ENCODE assay signal across 1 cellular context in the genomic region with DNA sequence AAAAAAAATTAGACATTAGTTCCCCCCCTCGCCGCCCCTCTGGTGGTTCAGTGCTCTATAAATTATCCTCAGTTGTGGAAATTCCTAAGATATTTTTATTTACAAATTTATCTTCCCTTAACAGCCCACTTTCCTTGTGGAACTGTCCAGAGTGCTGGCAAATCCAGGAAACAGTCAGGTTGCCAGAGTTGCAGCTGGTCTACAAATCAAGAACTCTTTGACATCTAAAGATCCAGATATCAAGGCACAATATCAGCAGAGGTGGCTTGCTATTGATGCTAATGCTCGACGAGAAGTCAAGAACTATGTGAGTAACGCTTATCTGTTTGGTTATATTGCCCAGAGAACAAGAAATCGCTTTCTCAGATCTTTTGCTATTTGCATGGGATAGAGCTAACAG.
TF ChIP-seq lines count a peak whose summit lies in the region.

No MANE protein-coding gene starts in this region.

TF ChIP-seq in GM12878, 131 proteins besides CTCF, POLR2A, EP300 and RAD21:
- TF ChIP-seq, protein P1, sequence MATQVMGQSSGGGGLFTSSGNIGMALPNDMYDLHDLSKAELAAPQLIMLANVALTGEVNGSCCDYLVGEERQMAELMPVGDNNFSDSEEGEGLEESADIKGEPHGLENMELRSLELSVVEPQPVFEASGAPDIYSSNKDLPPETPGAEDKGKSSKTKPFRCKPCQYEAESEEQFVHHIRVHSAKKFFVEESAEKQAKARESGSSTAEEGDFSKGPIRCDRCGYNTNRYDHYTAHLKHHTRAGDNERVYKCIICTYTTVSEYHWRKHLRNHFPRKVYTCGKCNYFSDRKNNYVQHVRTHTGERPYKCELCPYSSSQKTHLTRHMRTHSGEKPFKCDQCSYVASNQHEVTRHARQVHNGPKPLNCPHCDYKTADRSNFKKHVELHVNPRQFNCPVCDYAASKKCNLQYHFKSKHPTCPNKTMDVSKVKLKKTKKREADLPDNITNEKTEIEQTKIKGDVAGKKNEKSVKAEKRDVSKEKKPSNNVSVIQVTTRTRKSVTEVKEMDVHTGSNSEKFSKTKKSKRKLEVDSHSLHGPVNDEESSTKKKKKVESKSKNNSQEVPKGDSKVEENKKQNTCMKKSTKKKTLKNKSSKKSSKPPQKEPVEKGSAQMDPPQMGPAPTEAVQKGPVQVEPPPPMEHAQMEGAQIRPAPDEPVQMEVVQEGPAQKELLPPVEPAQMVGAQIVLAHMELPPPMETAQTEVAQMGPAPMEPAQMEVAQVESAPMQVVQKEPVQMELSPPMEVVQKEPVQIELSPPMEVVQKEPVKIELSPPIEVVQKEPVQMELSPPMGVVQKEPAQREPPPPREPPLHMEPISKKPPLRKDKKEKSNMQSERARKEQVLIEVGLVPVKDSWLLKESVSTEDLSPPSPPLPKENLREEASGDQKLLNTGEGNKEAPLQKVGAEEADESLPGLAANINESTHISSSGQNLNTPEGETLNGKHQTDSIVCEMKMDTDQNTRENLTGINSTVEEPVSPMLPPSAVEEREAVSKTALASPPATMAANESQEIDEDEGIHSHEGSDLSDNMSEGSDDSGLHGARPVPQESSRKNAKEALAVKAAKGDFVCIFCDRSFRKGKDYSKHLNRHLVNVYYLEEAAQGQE (IDR thresholded peaks at IDR 0.05; ENCODE audit: low read depth, low read length): peak; percentile 80
- TF ChIP-seq, protein P2, sequence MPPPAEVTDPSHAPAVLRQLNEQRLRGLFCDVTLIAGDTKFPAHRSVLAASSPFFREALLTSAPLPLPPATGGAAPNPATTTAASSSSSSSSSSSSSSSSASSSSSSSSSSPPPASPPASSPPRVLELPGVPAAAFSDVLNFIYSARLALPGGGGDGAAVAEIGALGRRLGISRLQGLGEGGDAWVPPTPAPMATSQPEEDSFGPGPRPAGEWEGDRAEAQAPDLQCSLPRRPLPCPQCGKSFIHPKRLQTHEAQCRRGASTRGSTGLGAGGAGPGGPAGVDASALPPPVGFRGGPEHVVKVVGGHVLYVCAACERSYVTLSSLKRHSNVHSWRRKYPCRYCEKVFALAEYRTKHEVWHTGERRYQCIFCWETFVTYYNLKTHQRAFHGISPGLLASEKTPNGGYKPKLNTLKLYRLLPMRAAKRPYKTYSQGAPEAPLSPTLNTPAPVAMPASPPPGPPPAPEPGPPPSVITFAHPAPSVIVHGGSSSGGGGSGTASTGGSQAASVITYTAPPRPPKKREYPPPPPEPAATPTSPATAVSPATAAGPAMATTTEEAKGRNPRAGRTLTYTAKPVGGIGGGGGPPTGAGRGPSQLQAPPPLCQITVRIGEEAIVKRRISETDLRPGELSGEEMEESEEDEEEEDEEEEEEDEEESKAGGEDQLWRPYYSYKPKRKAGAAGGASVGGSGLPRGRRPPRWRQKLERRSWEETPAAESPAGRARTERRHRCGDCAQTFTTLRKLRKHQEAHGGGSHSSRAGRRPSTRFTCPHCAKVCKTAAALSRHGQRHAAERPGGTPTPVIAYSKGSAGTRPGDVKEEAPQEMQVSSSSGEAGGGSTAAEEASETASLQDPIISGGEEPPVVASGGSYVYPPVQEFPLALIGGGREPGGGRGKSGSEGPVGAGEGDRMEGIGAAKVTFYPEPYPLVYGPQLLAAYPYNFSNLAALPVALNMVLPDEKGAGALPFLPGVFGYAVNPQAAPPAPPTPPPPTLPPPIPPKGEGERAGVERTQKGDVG (CRISPR knock-in tag; IDR thresholded peaks at IDR 0.05): no peak
- peak; percentile 61; the same call in 1 of the 2 replicates for TF ChIP-seq POLR2AphosphoS5 (IDR thresholded peaks at IDR 0.05; ENCODE audit: low read length)
- TF ChIP-seq EED (IDR thresholded peaks at IDR 0.05; ENCODE audit: low read depth): no peak
